Comparison of ENCODE assay signal across 16 cellular contexts in genomic region chr1:179310271-179310670, GRCh38. TPM values are rescaled to one million over a fixed set of nuclear protein-coding genes. Genes with fewer than 3 reads are reported as not detected.
DNase-seq lines count a peak whose midpoint lies in the region; ATAC-seq, FAIRE-seq and TF ChIP-seq lines count a peak whose summit lies in the region.
"Had no signal": no experiment of that assay in that cellular context is flagged by ENCODE, and none has a peak within 500 bp of the region (broad histone marks: within the 10 kb centered on the region; RNA-seq: fewer than 3 reads in every experiment).

No MANE protein-coding gene starts in this region.

- intact Hi-C loops in stomach (cut with DNase I; ENCODE audit: low total_unique reads), result no loop called here

- H3K27ac ChIP-seq in GM23248, result peak overlapping the region; percentile 82
- H3K27ac ChIP-seq in astrocyte (ENCODE audit: low read depth, low read length), result peak overlapping the region; percentile 69
- H3K27ac ChIP-seq in stomach, result no peak overlapping the region
- H3K27ac ChIP-seq in WERI-Rb-1, result no peak overlapping the region

- peak overlapping the region; percentile 53 for H3K27ac Mint-ChIP-seq in astrocyte (ENCODE audit: unreplicated experiment)
- H3K27ac Mint-ChIP-seq: CD4-positive, CD25-positive, alpha-beta regulatory T cell; endodermal cell had no signal

- TF ChIP-seq EP300 in stomach (IDR thresholded peaks at IDR 0.05), result no peak

- H3K27me3 Mint-ChIP-seq in astrocyte (ENCODE audit: low read depth, unreplicated experiment), result no peaks in the 10 kb centered on the region
- H3K27me3 Mint-ChIP-seq: CD4-positive, CD25-positive, alpha-beta regulatory T cell had no signal

- H2AFZ ChIP-seq in GM23248 (no peak overlapping the region), astrocyte (ENCODE audit: low read depth, low read length) (no peak overlapping the region)

- H3K4me3 ChIP-seq in GM23248, result peak overlapping the region; percentile 56
- no peak overlapping the region for H3K4me3 ChIP-seq in astrocyte (ENCODE audit: insufficient read depth, low read depth, low read length)
- H3K4me3 ChIP-seq in stomach, result no peak overlapping the region
- no peak overlapping the region for H3K4me3 ChIP-seq in WERI-Rb-1 (ENCODE audit: low read depth, low read length)
- H3K4me3 ChIP-seq: HAP-1 had no signal

- peaks cover 32% of the 10 kb centered on the region for H3K4me1 Mint-ChIP-seq in astrocyte (ENCODE audit: low read depth, unreplicated experiment)

- no peaks in the 10 kb centered on the region for H3K9me3 Mint-ChIP-seq in astrocyte (ENCODE audit: unreplicated experiment)
- H3K9me3 Mint-ChIP-seq: CD4-positive, CD25-positive, alpha-beta regulatory T cell; endodermal cell had no signal

- peaks cover 24% of the 10 kb centered on the region for H3F3A ChIP-seq in GM23248 (ENCODE audit: insufficient read depth)

- 13 to 15% methylated on average over 2 of the region's 2 CpGs for WGBS in GM23248 (ENCODE audit: low coverage in 1 of 2, low lambda C conversion rate in 2 of 2, missing lambda C conversion rate in 2 of 2), 2 experiments
- WGBS in stomach, 5 donors, result 39 to 54% (median 41%) methylated on average over 2 of the region's 2 CpGs

- H3K36me3 Mint-ChIP-seq in astrocyte (ENCODE audit: low read depth, unreplicated experiment), result peaks cover 13% of the 10 kb centered on the region

- H3K9me2 ChIP-seq in GM23248 (ENCODE audit: insufficient read depth), result no peaks in the 10 kb centered on the region

- peak; percentile 62 for DNase-seq in ACHN
- peak; percentile 72 for DNase-seq in GM23248
- DNase-seq in astrocyte (ENCODE audit: low read depth), result peak; percentile 72
- DNase-seq in iris pigment epithelial cell (ENCODE audit: low read depth), result peak; percentile 93
- no peak for DNase-seq in stomach
- no peak for DNase-seq in WERI-Rb-1
- DNase-seq: aorta; CD4-positive, CD25-positive, alpha-beta regulatory T cell; endodermal cell; mesendoderm; NCI-H774; stimulated activated CD4-positive, alpha-beta T cell treated with anti-CD3 and anti-CD28 coated beads, Interleukin-2, amount 100 ng/mL, for 24 hours had no signal

- no peak overlapping the region for H3K4me3 Mint-ChIP-seq in astrocyte (ENCODE audit: unreplicated experiment)
- H3K4me3 Mint-ChIP-seq: CD4-positive, CD25-positive, alpha-beta regulatory T cell; endodermal cell had no signal

- peak overlapping the region; percentile 66 for H3K9ac ChIP-seq in GM23248
- H3K9ac ChIP-seq in astrocyte (ENCODE audit: low read length), result peak overlapping the region; percentile 41

- in situ Hi-C loops in ACHN (cut with HindIII; ENCODE audit: low pct_ligation_motif_present, low pct_unique_long_range_greater_than_20kb, low sequenced_read_pairs), result no loop called here
- in situ Hi-C loops in GM23248 (cut with MboI), result no loop called here

- H3K79me2 ChIP-seq in GM23248 (ENCODE audit: insufficient read depth) (peaks cover 80% of the 10 kb centered on the region), astrocyte (ENCODE audit: insufficient read depth, low read length) (peaks cover 77% of the 10 kb centered on the region)

- H3K9me3 ChIP-seq in GM23248 (ENCODE audit: low read depth) (no peaks in the 10 kb centered on the region), astrocyte (ENCODE audit: insufficient read depth, low read depth, low read length) (no peaks in the 10 kb centered on the region), stomach (no peaks in the 10 kb centered on the region), WERI-Rb-1 (ENCODE audit: severe bottlenecking) (no peaks in the 10 kb centered on the region)
- H3K9me3 ChIP-seq: HAP-1 had no signal

- peak overlapping the region; percentile 81 for H3K4me2 ChIP-seq in GM23248 (ENCODE audit: unreplicated experiment)
- peak overlapping the region; percentile 65 for H3K4me2 ChIP-seq in astrocyte (ENCODE audit: low read length)

- peaks cover 5% of the 10 kb centered on the region for H3K36me3 ChIP-seq in GM23248 (ENCODE audit: low read depth)
- H3K36me3 ChIP-seq in astrocyte (ENCODE audit: insufficient read depth, low read length), result no peaks in the 10 kb centered on the region
- H3K36me3 ChIP-seq in stomach, result peaks cover 0 to 33% (median 27%) of the 10 kb centered on the region in 4 donors
- H3K36me3 ChIP-seq in WERI-Rb-1, result peaks cover 42% of the 10 kb centered on the region

- H3K27me3 ChIP-seq in GM23248 (replicated peaks; ENCODE audit: insufficient read depth) (no peaks in the 10 kb centered on the region), astrocyte (ENCODE audit: insufficient read depth, low read length) (no peaks in the 10 kb centered on the region), stomach (no peaks in the 10 kb centered on the region), WERI-Rb-1 (ENCODE audit: insufficient read depth, low read depth, severe bottlenecking) (no peaks in the 10 kb centered on the region)

- peaks cover 15% of the 10 kb centered on the region for H3K4me1 ChIP-seq in GM23248 (ENCODE audit: insufficient read depth)
- peaks cover 9% of the 10 kb centered on the region for H3K4me1 ChIP-seq in astrocyte (ENCODE audit: insufficient read depth, low read length)
- H3K4me1 ChIP-seq in stomach, result peaks cover 0 to 11% (median 5%) of the 10 kb centered on the region in 4 donors
- H3K4me1 ChIP-seq: HAP-1 had no signal

- TF ChIP-seq CTCF in astrocyte (IDR thresholded peaks at IDR 0.05; ENCODE audit: insufficient read depth, low read depth, low read length) (no peak), stomach (IDR thresholded peaks at IDR 0.05) (no peak), WERI-Rb-1 (IDR thresholded peaks at IDR 0.05; ENCODE audit: low read depth, low read length) (no peak)

- H4K20me1 ChIP-seq in GM23248 (ENCODE audit: insufficient read depth) (no peaks in the 10 kb centered on the region), astrocyte (ENCODE audit: insufficient read depth, low read length) (no peaks in the 10 kb centered on the region)

- no peak for ATAC-seq in GM19035 (IDR thresholded peaks at IDR 0.05; ENCODE audit: unreplicated experiment)
- ATAC-seq in GM18517 (IDR thresholded peaks at IDR 0.05; ENCODE audit: unreplicated experiment), result no peak

- no peak for TF ChIP-seq POLR2A in stomach (IDR thresholded peaks at IDR 0.05)

- FAIRE-seq in astrocyte (lab: Jason Lieb, UNC), result no peak
- FAIRE-seq: GM18507 had no signal

RNA-seq across cellular contexts. Expression of gene SOAT1, which starts 16.7 kb away (rescaled TPM):
- total RNA-seq in GM23248 (2014; rRNA removed; shearing (Covaris generic)), result 18.2 and 22.4 TPM in 2 replicates
- 70.2 and 77.6 TPM in 2 replicates for polyA plus RNA-seq in GM23248 (2016; fragmentation: Nextera tagmentation; extraction: Ambion mirVana)
- 94.7 and 111 TPM in 2 replicates for total RNA-seq in astrocyte
- total RNA-seq in stomach, result 100 to 1,000 TPM in 1 of 5 donors, 10 to 100 TPM in 2, 1 to 10 TPM in 2; 2.9 to 179 (median 10.7) TPM
- polyA plus RNA-seq in stomach, result 1 to 10 TPM; 2.9 to 4.4 (median 4.3) TPM

RNA-seq across cellular contexts. Expression of gene AXDND1, which starts 55.5 kb away (rescaled TPM):
- not detected in 2 replicates for total RNA-seq in GM23248 (2014; rRNA removed; shearing (Covaris generic))
- polyA plus RNA-seq in GM23248 (2016; fragmentation: Nextera tagmentation; extraction: Ambion mirVana) (not detected in 2 replicates), stomach (1 to 10 TPM in 2 of 3 donors, under 1 TPM in 1; 0.55 to 8.1 (median 2.1) TPM)
- total RNA-seq in astrocyte (0.19 and 1.1 TPM in 2 replicates), stomach (10 to 100 TPM in 1 of 5 donors, 1 to 10 TPM in 2, not detected in 2; 1.2 to 18.4 (median 3.2) TPM)
- total RNA-seq: aorta; CD4-positive, CD25-positive, alpha-beta regulatory T cell had no signal
- polyA plus RNA-seq: aorta; CD4-positive, CD25-positive, alpha-beta regulatory T cell had no signal

Comparison
In these comparisons a context has a peak if more than half of its experiments do, and no peak if none do; other contexts are left out.
1. DNase-seq: peak in ACHN (single experiment), GM23248 (single experiment), astrocyte (single experiment) and iris pigment epithelial cell (single experiment); none in stomach (single experiment) and WERI-Rb-1 (single experiment).
2. H3K27ac ChIP-seq: peak in GM23248 (single experiment) and astrocyte (single experiment); none in stomach (0 of 5) and WERI-Rb-1 (single experiment).